Comparison of ENCODE assay signal across 7 cellular contexts in genomic region chr2:96259497-96259921, GRCh38. TPM values are rescaled to one million over a fixed set of nuclear protein-coding genes. Genes with fewer than 3 reads are reported as not detected.
DNase-seq lines count a peak whose midpoint lies in the region; TF ChIP-seq lines count a peak whose summit lies in the region.

No MANE protein-coding gene starts in this region.

- H3K27me3 Mint-ChIP-seq in immature natural killer cell (ENCODE audit: low read depth in 3 of 3) = peaks cover 0 to 3% (median 0%) of the 10 kb centered on the region in 3 donors

- peaks cover 70% of the 10 kb centered on the region for H3K79me2 ChIP-seq in smooth muscle cell (ENCODE audit: low read depth)

- H3K4me1 ChIP-seq in smooth muscle cell (ENCODE audit: low read depth) = peaks cover 7% of the 10 kb centered on the region

- H3K27me3 ChIP-seq in HL-60 (ENCODE audit: insufficient read depth, poor library complexity, severe bottlenecking) = no peaks in the 10 kb centered on the region
- H3K27me3 ChIP-seq in smooth muscle cell (ENCODE audit: low read depth) = no peaks in the 10 kb centered on the region

- no peak overlapping the region for H3K4me2 ChIP-seq in smooth muscle cell

- TF ChIP-seq CTCF in HL-60 (IDR thresholded peaks at IDR 0.05; ENCODE audit: insufficient read depth, low read length) (no peak), smooth muscle cell (IDR thresholded peaks at IDR 0.05; ENCODE audit: borderline replicate concordance, insufficient read depth, poor library complexity, severe bottlenecking) (no peak)

- H3K4me1 Mint-ChIP-seq in immature natural killer cell = peaks cover 75 to 85% of the 10 kb centered on the region in 2 donors

- DNase-seq in HL-60 (ENCODE audit: low read depth in 1 of 2, low spot score in 1 of 2) (peak in 1 of 2 experiments; percentile 25), SW480 (ENCODE audit: low spot score) (peak; percentile 72), immature natural killer cell (no peak), smooth muscle cell (lab: John Stamatoyannopoulos, UW; ENCODE audit: unreplicated experiment) (no peak), AML-193 (lab: John Stamatoyannopoulos, UW) (no peak), KG1 (lab: John Stamatoyannopoulos, UW) (no peak), AG08395 (ENCODE audit: low spot score) (no peak)

- 97% methylated on average over 5 of the region's 5 CpGs for WGBS in smooth muscle cell (ENCODE audit: low lambda C conversion rate)

- H2AFZ ChIP-seq in smooth muscle cell (ENCODE audit: low read depth) = no peak overlapping the region

- H3K27ac ChIP-seq in HL-60 (replicated peaks) = peak overlapping the region; percentile 29; the same call in 1 of the 2 replicates
- peak overlapping the region; percentile 83 for H3K27ac ChIP-seq in smooth muscle cell (ENCODE audit: low read depth)

- H3K36me3 ChIP-seq in smooth muscle cell (ENCODE audit: low read depth) = no peaks in the 10 kb centered on the region

- H3K27ac Mint-ChIP-seq in immature natural killer cell = peak overlapping the region in 5 of 6 donors; percentile 27 to 85 (median 71)

- peak overlapping the region in 2 of 5 donors; percentile 13 to 21 for H3K4me3 Mint-ChIP-seq in immature natural killer cell

- H3K4me3 ChIP-seq in HL-60 (replicated peaks; ENCODE audit: insufficient read depth, low read length) (no peak overlapping the region), smooth muscle cell (no peak overlapping the region)

- H3K9me3 ChIP-seq in smooth muscle cell (replicated peaks; ENCODE audit: low read depth) = no peaks in the 10 kb centered on the region

- peaks cover 16% of the 10 kb centered on the region for H3F3A ChIP-seq in smooth muscle cell (ENCODE audit: low read depth)

- no peaks in the 10 kb centered on the region for H3K9me3 Mint-ChIP-seq in immature natural killer cell

- peaks cover 4 to 10% (median 4%) of the 10 kb centered on the region in 3 donors for H3K36me3 Mint-ChIP-seq in immature natural killer cell

- peaks cover 64% of the 10 kb centered on the region for H4K20me1 ChIP-seq in smooth muscle cell (ENCODE audit: low read depth)

- no peak overlapping the region for H3K9ac ChIP-seq in smooth muscle cell (ENCODE audit: low read depth)

RNA-seq across cellular contexts. Expression of gene TMEM127, which starts 6.3 kb away (rescaled TPM):
- polyA plus RNA-seq in immature natural killer cell (10 to 100 TPM; 24.6 to 57.7 (median 31.3) TPM), smooth muscle cell (20.5 and 31.8 TPM in 2 replicates)
- 18.7 and 21.9 TPM in 2 replicates for total RNA-seq in smooth muscle cell

RNA-seq across cellular contexts. Expression of gene CIAO1, which starts 6.5 kb away (rescaled TPM):
- 100 to 1,000 TPM in 2 of 3 donors, 10 to 100 TPM in 1; 92.2 to 142 (median 134) TPM for polyA plus RNA-seq in immature natural killer cell
- total RNA-seq in smooth muscle cell = 48.6 and 59.8 TPM in 2 replicates
- polyA plus RNA-seq in smooth muscle cell = 56.2 and 56.4 TPM in 2 replicates

RNA-seq across cellular contexts. Expression of gene SNRNP200, which starts 45.8 kb away (rescaled TPM):
- polyA plus RNA-seq in immature natural killer cell (100 to 1,000 TPM in 1 of 3 donors, 10 to 100 TPM in 2; 42.3 to 105 (median 46.6) TPM), smooth muscle cell (54.1 and 57.6 TPM in 2 replicates)
- total RNA-seq in smooth muscle cell = 49.1 and 49.5 TPM in 2 replicates

RNA-seq across cellular contexts. Expression of gene STARD7, which starts 50.9 kb away (rescaled TPM):
- polyA plus RNA-seq in immature natural killer cell = 100 to 1,000 TPM; 161 to 252 (median 173) TPM
- 62.3 and 65.8 TPM in 2 replicates for total RNA-seq in smooth muscle cell
- 51.0 and 64.4 TPM in 2 replicates for polyA plus RNA-seq in smooth muscle cell
